9 cellular contexts compared by ENCODE assay signal in genomic region chr2:222915092-222915957, GRCh38. TPM values are rescaled to one million over a fixed set of nuclear protein-coding genes. Genes with fewer than 3 reads are reported as not detected.
DNase-seq lines count a peak whose midpoint lies in the region; ATAC-seq and TF ChIP-seq lines count a peak whose summit lies in the region.
"Had no signal": no experiment of that assay in that cellular context is flagged by ENCODE, and none has a peak within 500 bp of the region (broad histone marks: within the 10 kb centered on the region; RNA-seq: fewer than 3 reads in every experiment).

No MANE protein-coding gene starts in this region.

- H3K27me3 ChIP-seq in prostate gland (replicated peaks; ENCODE audit: insufficient read depth) (no peaks in the 10 kb centered on the region), HAP-1 (ENCODE audit: low read depth) (no peaks in the 10 kb centered on the region)

- no peak for DNase-seq in GM12864 (ENCODE audit: low read depth)
- peak; percentile 36 for DNase-seq in NCI-H460 (ENCODE audit: extremely low read depth, low read depth)
- peak; percentile 41 for DNase-seq in dedifferentiated amniotic fluid mesenchymal stem cell (ENCODE audit: extremely low spot score)
- no peak for DNase-seq in prostate gland (ENCODE audit: low spot score)
- DNase-seq in NCI-H2081 (lab: John Stamatoyannopoulos, UW) = no peak
- DNase-seq in HAP-1 (ENCODE audit: low spot score in 2 of 2) = no peak
- DNase-seq in stimulated activated CD4-positive, alpha-beta T cell treated with anti-CD3 and anti-CD28 coated beads, Interleukin-2, amount 100 ng/mL, for 48 hours = no peak
- DNase-seq: activated naive CD4-positive, alpha-beta T cell had no signal

- H3K36me3 ChIP-seq in prostate gland (peaks cover 0 to 2% of the 10 kb centered on the region in 2 donors), HAP-1 (replicated peaks) (peaks cover 4% of the 10 kb centered on the region)

- ATAC-seq in GM19324 (IDR thresholded peaks at IDR 0.05; ENCODE audit: low FRiP score, unreplicated experiment) = no peak

- TF ChIP-seq CTCF in GM12864 (IDR thresholded peaks at IDR 0.05; ENCODE audit: low read depth, low read length, missing control alignments) = peak; percentile 35
- TF ChIP-seq CTCF in prostate gland (IDR thresholded peaks at IDR 0.05) = peak in 3 of 4 experiments; percentile 27 to 47 (median 35)

- TF ChIP-seq POLR2A in prostate gland (IDR thresholded peaks at IDR 0.05) = no peak

- WGBS in prostate gland = 62% methylated on average over 7 of the region's 7 CpGs

- no peaks in the 10 kb centered on the region for H3K9me3 ChIP-seq in prostate gland
- H3K9me3 ChIP-seq in HAP-1 = no peaks in the 10 kb centered on the region

- H3K4me1 ChIP-seq in prostate gland (replicated peaks) (peaks cover 4% of the 10 kb centered on the region), HAP-1 (no peaks in the 10 kb centered on the region)

- in situ Hi-C loops in HAP-1 (cut with MboI; ENCODE audit: low sequenced_read_pairs) = no loop called here

- H3K27ac ChIP-seq in prostate gland = no peak overlapping the region

- H3K4me3 ChIP-seq in GM12864 (ENCODE audit: low read depth, low read length) = no peak overlapping the region
- H3K4me3 ChIP-seq in prostate gland = no peak overlapping the region
- no peak overlapping the region for H3K4me3 ChIP-seq in HAP-1

- intact Hi-C loops in prostate gland (cut with DNase I) = no loop called here

RNA-seq across cellular contexts. Expression of gene ACSL3, which starts 54.5 kb away (rescaled TPM):
- total RNA-seq in NCI-H460 (2014; rRNA removed; shearing (Covaris generic)) = 156 and 165 TPM in 2 replicates
- polyA plus RNA-seq in NCI-H460 (2014; cell fraction: nucleus; rRNA removed) = 88.5 and 103 TPM in 2 replicates
- 100 to 1,000 TPM in 1 of 2 donors, 10 to 100 TPM in 1; 77.1 to 124 TPM for total RNA-seq in prostate gland

Comparison
In these comparisons a context has a peak if more than half of its experiments do, and no peak if none do; other contexts are left out.
1. DNase-seq: peak in NCI-H460 (single experiment) and dedifferentiated amniotic fluid mesenchymal stem cell (single experiment); none in GM12864 (single experiment), prostate gland (single experiment), NCI-H2081 (0 of 2), HAP-1 (0 of 2) and stimulated activated CD4-positive, alpha-beta T cell treated with anti-CD3 and anti-CD28 coated beads, Interleukin-2, amount 100 ng/mL, for 48 hours (0 of 2).